In genomic region chr7:74709880-74710671, GRCh38 we compare ENCODE assay signal across 11 cellular contexts. TPM values are rescaled to one million over a fixed set of nuclear protein-coding genes. Genes with fewer than 3 reads are reported as not detected.
DNase-seq lines count a peak whose midpoint lies in the region; ATAC-seq and TF ChIP-seq lines count a peak whose summit lies in the region.
"Had no signal": no experiment of that assay in that cellular context is flagged by ENCODE, and none has a peak within 500 bp of the region (broad histone marks: within the 10 kb centered on the region; RNA-seq: fewer than 3 reads in every experiment).

No MANE protein-coding gene starts in this region.

- peaks cover 24 to 42% of the 10 kb centered on the region in 2 experiments for H3K79me1 ChIP-seq in IMR-90 (ENCODE audit: low read depth in 1 of 2, low read length in 2 of 2)

- TF ChIP-seq CTCF in DOHH2 (IDR thresholded peaks at IDR 0.05; ENCODE audit: low read depth, low read length, poor library complexity, severe bottlenecking) (peak; percentile 30), IMR-90 (conservative IDR thresholded peaks at IDR 0.05; ENCODE audit: low read depth, low read length) (0 out of 2 replicates have a peak, but pooled peaks have one; percentile 15), astrocyte of the spinal cord (IDR thresholded peaks at IDR 0.05; ENCODE audit: low read depth, low read length) (peak; percentile 22), left lung (IDR thresholded peaks at IDR 0.05) (no peak)

- dilution Hi-C loops in IMR-90 (cut with HindIII; ENCODE audit: low sequenced_read_pairs, unreplicated experiment): no loop called here

- H3K27ac ChIP-seq in DOHH2 (ENCODE audit: low read depth, low read length) (no peak overlapping the region), IMR-90 (ENCODE audit: insufficient read depth, low read length) (peak overlapping the region; percentile 25; the same call in 1 of the 2 replicates), left lung (no peak overlapping the region)
- H3K27ac ChIP-seq: thoracic aorta had no signal

- peak overlapping the region; percentile 24; the same call in 1 of the 2 replicates for H3K18ac ChIP-seq in IMR-90 (ENCODE audit: low read depth, low read length)

- WGBS in IMR-90 (ENCODE audit: extremely low coverage in 2 of 2, insufficient read length in 1 of 2), 2 experiments: no CpG with 5 or more reads among the region's 10 CpGs

- H2AFZ ChIP-seq in IMR-90 (replicated peaks; ENCODE audit: low read length, poor library complexity): no peak overlapping the region

- no peak for ATAC-seq in IMR-90 (ENCODE audit: low read depth)
- ATAC-seq in left lung: no peak

- H4K91ac ChIP-seq in IMR-90 (ENCODE audit: insufficient read depth, low read depth, low read length): no peak overlapping the region; the same call in 1 of the 2 replicates

- H3F3A ChIP-seq in DOHH2 (ENCODE audit: control insufficient read depth, insufficient read depth): peaks cover 21% of the 10 kb centered on the region

- no peak overlapping the region; the same call in 1 of the 2 replicates for H4K5ac ChIP-seq in IMR-90 (ENCODE audit: low read depth, low read length)

- H4K20me1 ChIP-seq in DOHH2 (ENCODE audit: control insufficient read depth, insufficient read depth, low read depth, low read length) (no peaks in the 10 kb centered on the region), IMR-90 (ENCODE audit: insufficient read depth, low read length) (no peaks in the 10 kb centered on the region)

- H3K9me1 ChIP-seq in IMR-90 (ENCODE audit: insufficient read depth, low read length): no peaks in the 10 kb centered on the region

- H2AK9ac ChIP-seq in IMR-90 (replicated peaks; ENCODE audit: low read depth, low read length, poor library complexity): no peak overlapping the region

- DNase-seq in IMR-90 (peak; percentile 7), astrocyte of the spinal cord (ENCODE audit: low read depth, low spot score) (no peak), kidney tubule cell (ENCODE audit: low spot score) (peak; percentile 6), left lung (no peak), cortex of kidney (lab: John Stamatoyannopoulos, UW) (no peak), NCI-H2171 treated with DMSO at 0.1 percent for 48 hours (lab: John Stamatoyannopoulos, UW) (no peak), kidney glomerular epithelial cell (lab: John Stamatoyannopoulos, UW) (no peak)
- DNase-seq: MG63, NCI-H446 had no signal

- in situ Hi-C loops in IMR-90 (cut with MboI; ENCODE audit: low sequenced_read_pairs): loop anchor here (10.0 kb wide), 1 partner anchor 285 kb away; no protein-coding TSS in a partner anchor
- in situ Hi-C loops in astrocyte of the spinal cord (cut with HindIII; ENCODE audit: low sequenced_read_pairs): no loop called here

- no peak overlapping the region for H3K56ac ChIP-seq in IMR-90 (ENCODE audit: extremely low read depth, insufficient read depth, low read length)

- CTCF ChIA-PET in IMR-90 (lab: Yijun Ruan, JAX): interaction anchor here (1.0 kb wide), 1 partner anchor 10 kb away, joined by 3 read pairs; no protein-coding TSS in a partner anchor

- H3K27me3 ChIP-seq in DOHH2 (ENCODE audit: control insufficient read depth, low read length): no peaks in the 10 kb centered on the region
- H3K27me3 ChIP-seq in IMR-90 (ENCODE audit: control insufficient read depth, insufficient read depth, low read length): no peaks in the 10 kb centered on the region
- H3K27me3 ChIP-seq in left lung: no peaks in the 10 kb centered on the region
- H3K27me3 ChIP-seq: MG63 had no signal

- H2BK5ac ChIP-seq in IMR-90 (ENCODE audit: low read depth, low read length, poor library complexity, severe bottlenecking): peak overlapping the region; percentile 70

- no peak overlapping the region for H2BK20ac ChIP-seq in IMR-90 (ENCODE audit: low read depth, low read length)

- H3K9me3 ChIP-seq in DOHH2 (ENCODE audit: control insufficient read depth, insufficient read depth, low read length): no peaks in the 10 kb centered on the region
- H3K9me3 ChIP-seq in IMR-90 (ENCODE audit: control insufficient read depth, insufficient read depth, low read length): peaks cover 10% of the 10 kb centered on the region
- H3K9me3 ChIP-seq in left lung: peaks cover 0 to 9% of the 10 kb centered on the region in 2 donors

- TF ChIP-seq RAD21 in IMR-90 (IDR thresholded peaks at IDR 0.05; ENCODE audit: low read length): peak; percentile 24; the same call in 1 of the 2 replicates

- intact Hi-C loops in IMR-90 (cut with micrococcal nuclease) (loop anchor here (5.0 kb wide), 1 partner anchor 48 kb away; no protein-coding TSS in a partner anchor), left lung (cut with DNase I) (no loop called here)

- H3K36me3 ChIP-seq in DOHH2 (ENCODE audit: control insufficient read depth, low read length) (peaks cover 100% of the 10 kb centered on the region), IMR-90 (ENCODE audit: control insufficient read depth, insufficient read depth, low read length) (peaks cover 61% of the 10 kb centered on the region), left lung (peaks cover 6 to 98% of the 10 kb centered on the region in 2 donors)

- no peak overlapping the region for H3K9ac ChIP-seq in IMR-90 (ENCODE audit: low read depth, low read length)

- H3K4me2 ChIP-seq in DOHH2 (ENCODE audit: low read length): no peak overlapping the region
- H3K4me2 ChIP-seq in IMR-90 (ENCODE audit: low read depth, low read length): no peak overlapping the region

- no peak overlapping the region for H2AK5ac ChIP-seq in IMR-90 (ENCODE audit: low read depth, low read length)

- H4K8ac ChIP-seq in IMR-90 (ENCODE audit: low read depth in 2 of 2, low read length in 2 of 2): no peak overlapping the region

- H3K79me2 ChIP-seq in DOHH2 (ENCODE audit: control insufficient read depth, low read length): peaks cover 23% of the 10 kb centered on the region; the same call in 1 of the 2 replicates

- H3K9me2 ChIP-seq in DOHH2 (replicated peaks; ENCODE audit: control insufficient read depth, low read length): no peaks in the 10 kb centered on the region

- TF ChIP-seq POLR2A in IMR-90 (IDR thresholded peaks at IDR 0.05; ENCODE audit: low read depth, low read length): no peak

- H3K4me1 ChIP-seq in DOHH2 (ENCODE audit: control insufficient read depth, low read length) (no peaks in the 10 kb centered on the region), IMR-90 (ENCODE audit: control insufficient read depth, insufficient read depth, low read length) (peaks cover 7% of the 10 kb centered on the region), left lung (no peaks in the 10 kb centered on the region)

- no peak overlapping the region for H3K4ac ChIP-seq in IMR-90 (ENCODE audit: low read depth, low read length)

- H2BK15ac ChIP-seq in IMR-90 (ENCODE audit: low read depth, low read length): no peak overlapping the region

- no peak overlapping the region for H3K23ac ChIP-seq in IMR-90 (ENCODE audit: low read depth, low read length)

- POLR2A ChIA-PET in IMR-90 (lab: Charles Lee; ENCODE audit: unreplicated experiment): no interaction called here

- H3K14ac ChIP-seq in IMR-90 (replicated peaks; ENCODE audit: low read depth, low read length): no peak overlapping the region

- H2BK120ac ChIP-seq in IMR-90 (ENCODE audit: low read depth, low read length): peak overlapping the region; percentile 2; the same call in 1 of the 2 replicates

- H3K4me3 ChIP-seq in DOHH2 (ENCODE audit: low read length): no peak overlapping the region
- H3K4me3 ChIP-seq in IMR-90 (ENCODE audit: insufficient read depth, low read depth, low read length): no peak overlapping the region
- no peak overlapping the region for H3K4me3 ChIP-seq in astrocyte of the spinal cord (ENCODE audit: low read depth, low read length)
- H3K4me3 ChIP-seq in left lung: no peak overlapping the region
- H3K4me3 ChIP-seq: MG63, thoracic aorta had no signal

- no TSS peak for BruUV-seq in IMR-90 (replicated peaks; lab: Mats Ljungman, UMichigan)

TF ChIP-seq in IMR-90, 13 proteins besides CTCF, POLR2A, EP300 and RAD21:
- TF ChIP-seq MAFK (IDR thresholded peaks at IDR 0.05; ENCODE audit: low read depth, low read length) (no peak), CHD1 (IDR thresholded peaks at IDR 0.05; ENCODE audit: low read depth, low read length) (no peak), SMC3 (IDR thresholded peaks at IDR 0.05; ENCODE audit: low read depth, low read length) (peak; percentile 15; the same call in 1 of the 2 replicates), ELK1 (IDR thresholded peaks at IDR 0.05; ENCODE audit: borderline replicate concordance, low read depth, low read length) (no peak)

RNA-seq across cellular contexts. Expression of gene GTF2I, which starts 52.6 kb away (rescaled TPM):
- total RNA-seq in IMR-90 (2012; rRNA removed): 46.4 and 66.7 TPM in 2 replicates
- polyA plus RNA-seq in IMR-90 (2012; rRNA removed): 78.3 and 88.8 TPM in 2 replicates
- polyA plus RNA-seq in IMR-90 (2012; cell fraction: cytosol; rRNA removed): 18.4 and 23.4 TPM in 2 replicates
- 131 and 548 TPM in 2 replicates for polyA plus RNA-seq in IMR-90 (2012; cell fraction: nucleus; rRNA removed; ENCODE audit: low replicate concordance)
- 100 to 1,000 TPM; 220 to 244 TPM for total RNA-seq in left lung

Comparison
In these comparisons a context has a peak if more than half of its experiments do, and no peak if none do; other contexts are left out.
1. CTCF ChIP-seq: peak in DOHH2 (single experiment), IMR-90 (single experiment) and astrocyte of the spinal cord (single experiment); none in left lung (0 of 2).
2. DNase-seq: peak in IMR-90 (single experiment) and kidney tubule cell (single experiment); none in astrocyte of the spinal cord (single experiment), left lung (0 of 2), cortex of kidney (single experiment), NCI-H2171 treated with DMSO at 0.1 percent for 48 hours (single experiment) and kidney glomerular epithelial cell (single experiment).